In genomic region chr12:123894823-123895338, GRCh38 we compare ENCODE assay signal across 18 cellular contexts.
DNase-seq lines count a peak whose midpoint lies in the region; ATAC-seq, FAIRE-seq and TF ChIP-seq lines count a peak whose summit lies in the region.
"Had no signal": no experiment of that assay in that cellular context is flagged by ENCODE, and none has a peak within 500 bp of the region (broad histone marks: within the 10 kb centered on the region; RNA-seq: fewer than 3 reads in every experiment).

No MANE protein-coding gene starts in this region.

- no TSS peak for BruUV-seq in HepG2 (replicated peaks; lab: Mats Ljungman, UMichigan)

- TF ChIP-seq RAD21 in HepG2 (CRISPR knock-in tag; IDR thresholded peaks at IDR 0.05): no peak

- POLR2A ChIA-PET in HepG2 (lab: Yijun Ruan, JAX): no interaction called here

- no peak overlapping the region for H3K9ac ChIP-seq in HepG2 (ENCODE audit: insufficient read depth, low read depth, low read length)
- H3K9ac ChIP-seq in fibroblast of lung (ENCODE audit: insufficient read depth, low read length): no peak overlapping the region

- H3K4me3 ChIP-seq in HepG2 (replicated peaks in 1 of 3; ENCODE audit: insufficient read depth in 1 of 3, low read depth in 2 of 3, low read length in 3 of 3): no peak overlapping the region
- no peak overlapping the region for H3K4me3 ChIP-seq in right lobe of liver
- H3K4me3 ChIP-seq in astrocyte of the spinal cord (ENCODE audit: low read depth, low read length): no peak overlapping the region
- H3K4me3 ChIP-seq in fibroblast of lung (replicated peaks in 1 of 4; ENCODE audit: control extremely low read depth in 1 of 4, insufficient read depth in 1 of 4, low read depth in 3 of 4, low read length in 4 of 4): no peak overlapping the region
- H3K4me3 ChIP-seq in left ventricle myocardium inferior: no peak overlapping the region
- H3K4me3 ChIP-seq: HAP-1 had no signal

- CTCF ChIA-PET in HepG2 (lab: Yijun Ruan, JAX; ENCODE audit: low intra/inter-chr PET ratio, low total read pairs): no interaction called here

- H3K4me2 ChIP-seq in HepG2 (ENCODE audit: low read depth, low read length) (no peak overlapping the region), fibroblast of lung (ENCODE audit: extremely low read depth, insufficient read depth, low read length) (no peak overlapping the region)

- in situ Hi-C loops in HepG2 (cut with HindIII; ENCODE audit: extremely low pct_ligation_motif_present, low pct_unique_long_range_greater_than_20kb) (no loop called here), astrocyte of the spinal cord (cut with HindIII; ENCODE audit: low sequenced_read_pairs) (no loop called here)

- H3K27ac ChIP-seq in HepG2 (ENCODE audit: extremely low read length, insufficient read depth, low read length) (no peak overlapping the region), right lobe of liver (no peak overlapping the region), fibroblast of lung (ENCODE audit: insufficient read depth, low read length) (no peak overlapping the region), left ventricle myocardium inferior (replicated peaks) (no peak overlapping the region)

- H4K20me1 ChIP-seq in HepG2 (ENCODE audit: insufficient read depth, low read length) (no peaks in the 10 kb centered on the region), fibroblast of lung (ENCODE audit: control insufficient read depth, extremely low read depth, insufficient read depth, low read length) (no peaks in the 10 kb centered on the region)

- H3K79me2 ChIP-seq in HepG2 (ENCODE audit: insufficient read depth, low read length): no peaks in the 10 kb centered on the region
- no peaks in the 10 kb centered on the region for H3K79me2 ChIP-seq in fibroblast of lung (ENCODE audit: control insufficient read depth, insufficient read depth, low read length)

- no peaks in the 10 kb centered on the region for H3K9me3 Mint-ChIP-seq in T-helper 2 cell treated with Interferon-gamma antibody and Interleukin-4, amounts not matched to agents 5 μg/mL and 100 μg/mL, for 36 hours
- H3K9me3 Mint-ChIP-seq: CD8-positive, alpha-beta T cell had no signal

- TF ChIP-seq POLR2A in HepG2 (IDR thresholded peaks at IDR 0.05; ENCODE audit: insufficient read depth in 1 of 2, low read depth in 2 of 2, low read length in 2 of 2) (no peak), right lobe of liver (IDR thresholded peaks at IDR 0.05) (no peak)

- intact Hi-C loops in HepG2 (cut with micrococcal nuclease; ENCODE audit: unreplicated experiment): no loop called here
- intact Hi-C loops in right lobe of liver (cut with DNase I): no loop called here
- intact Hi-C loops in left ventricle myocardium inferior (cut with micrococcal nuclease): no loop called here

- DNase-seq in HepG2 (ENCODE audit: low spot score): peak; percentile 43
- no peak for DNase-seq in right lobe of liver
- DNase-seq in astrocyte of the spinal cord (ENCODE audit: low read depth, low spot score): peak; percentile 4
- DNase-seq in fibroblast of lung (ENCODE audit: low read depth in 2 of 2): peak; percentile 21 to 38
- DNase-seq in left ventricle myocardium inferior: no peak
- no peak for DNase-seq in AG08396 (ENCODE audit: low spot score)
- DNase-seq in T-helper 2 cell treated with Interferon-gamma antibody and Interleukin-4, amounts not matched to agents 5 μg/mL and 100 μg/mL, for 36 hours (ENCODE audit: low spot score): no peak
- DNase-seq in stimulated activated CD4-positive, alpha-beta T cell treated with anti-CD3 and anti-CD28 coated beads, Interleukin-4, amount 100 ng/mL, for 4 hours: no peak
- DNase-seq: CD8-positive, alpha-beta T cell; COR-L47; DMS153; DMS79 treated with DMSO at 0.1 percent for 48 hours; GDM1; GOT3 had no signal

- ATAC-seq in HepG2 (no peak), right lobe of liver (no peak)
- ATAC-seq: CD8-positive, alpha-beta T cell had no signal

- H3K4me1 ChIP-seq in HepG2 (ENCODE audit: insufficient read depth, low read length): peaks cover 24% of the 10 kb centered on the region
- H3K4me1 ChIP-seq in right lobe of liver: no peaks in the 10 kb centered on the region
- H3K4me1 ChIP-seq in fibroblast of lung (ENCODE audit: control insufficient read depth, extremely low read depth, insufficient read depth, low read length): no peaks in the 10 kb centered on the region
- H3K4me1 ChIP-seq in left ventricle myocardium inferior: no peaks in the 10 kb centered on the region
- H3K4me1 ChIP-seq: HAP-1 had no signal

- no peak overlapping the region for H3K4me3 Mint-ChIP-seq in T-helper 2 cell treated with Interferon-gamma antibody and Interleukin-4, amounts not matched to agents 5 μg/mL and 100 μg/mL, for 36 hours
- H3K4me3 Mint-ChIP-seq: CD14-positive monocyte; CD8-positive, alpha-beta T cell had no signal

- no peak for TF ChIP-seq EP300 in HepG2 (IDR thresholded peaks at IDR 0.05; ENCODE audit: low read depth in 2 of 2, low read length in 2 of 2)
- TF ChIP-seq EP300 in HepG2 (CRISPR knock-in tag; IDR thresholded peaks at IDR 0.05; ENCODE audit: borderline replicate concordance): no peak

- H2AFZ ChIP-seq in HepG2 (ENCODE audit: low read length) (no peak overlapping the region), fibroblast of lung (ENCODE audit: low read length) (no peak overlapping the region)

- no peaks in the 10 kb centered on the region for H3K27me3 Mint-ChIP-seq in T-helper 2 cell treated with Interferon-gamma antibody and Interleukin-4, amounts not matched to agents 5 μg/mL and 100 μg/mL, for 36 hours (ENCODE audit: low read depth)

- H3K36me3 ChIP-seq in HepG2 (replicated peaks in 1 of 2; ENCODE audit: control insufficient read depth in 1 of 2, insufficient read depth in 2 of 2, low read length in 2 of 2) (no peaks in the 10 kb centered on the region), right lobe of liver (no peaks in the 10 kb centered on the region), fibroblast of lung (ENCODE audit: control insufficient read depth, insufficient read depth, low read length) (no peaks in the 10 kb centered on the region), left ventricle myocardium inferior (no peaks in the 10 kb centered on the region)
- H3K36me3 ChIP-seq: HAP-1 had no signal

- no peaks in the 10 kb centered on the region for H3K4me1 Mint-ChIP-seq in T-helper 2 cell treated with Interferon-gamma antibody and Interleukin-4, amounts not matched to agents 5 μg/mL and 100 μg/mL, for 36 hours (ENCODE audit: low read depth)

- no peaks in the 10 kb centered on the region for H3K36me3 Mint-ChIP-seq in T-helper 2 cell treated with Interferon-gamma antibody and Interleukin-4, amounts not matched to agents 5 μg/mL and 100 μg/mL, for 36 hours (ENCODE audit: low read depth)
- H3K36me3 Mint-ChIP-seq: CD14-positive monocyte; CD8-positive, alpha-beta T cell had no signal

- 0% methylated on average over 4 of the region's 4 CpGs for WGBS in HepG2 (ENCODE audit: low lambda C conversion rate)
- 74% methylated on average over 4 of the region's 4 CpGs for WGBS in right lobe of liver (ENCODE audit: insufficient coverage, low coverage, low lambda C conversion rate, missing lambda C conversion rate)

- FAIRE-seq in HepG2 (lab: Jason Lieb, UNC): no peak
- FAIRE-seq: D721Med, GM12892 had no signal

- peaks cover 12 to 66% of the 10 kb centered on the region in 2 experiments for H3K27me3 ChIP-seq in HepG2 (ENCODE audit: control insufficient read depth in 1 of 2, insufficient read depth in 2 of 2, low read length in 2 of 2)
- H3K27me3 ChIP-seq in right lobe of liver: no peaks in the 10 kb centered on the region
- H3K27me3 ChIP-seq in fibroblast of lung (ENCODE audit: control insufficient read depth, insufficient read depth, low read length): peaks cover 4% of the 10 kb centered on the region
- peaks cover 74% of the 10 kb centered on the region for H3K27me3 ChIP-seq in left ventricle myocardium inferior (ENCODE audit: low read depth)

- no peaks in the 10 kb centered on the region for H3K9me3 ChIP-seq in HepG2 (ENCODE audit: low read length)
- no peaks in the 10 kb centered on the region for H3K9me3 ChIP-seq in right lobe of liver
- no peaks in the 10 kb centered on the region for H3K9me3 ChIP-seq in fibroblast of lung (ENCODE audit: control insufficient read depth, insufficient read depth, low read depth, low read length)
- no peaks in the 10 kb centered on the region for H3K9me3 ChIP-seq in left ventricle myocardium inferior (replicated peaks)
- H3K9me3 ChIP-seq: HAP-1 had no signal

- H3K27ac Mint-ChIP-seq in T-helper 2 cell treated with Interferon-gamma antibody and Interleukin-4, amounts not matched to agents 5 μg/mL and 100 μg/mL, for 36 hours: no peak overlapping the region
- H3K27ac Mint-ChIP-seq: CD14-positive monocyte; CD8-positive, alpha-beta T cell had no signal

- no peak for TF ChIP-seq CTCF in HepG2 (CRISPR knock-in tag; IDR thresholded peaks at IDR 0.05)
- TF ChIP-seq CTCF in right lobe of liver (IDR thresholded peaks at IDR 0.05): no peak
- no peak for TF ChIP-seq CTCF in astrocyte of the spinal cord (IDR thresholded peaks at IDR 0.05; ENCODE audit: low read depth, low read length)
- no peak for TF ChIP-seq CTCF in fibroblast of lung (conservative IDR thresholded peaks at IDR 0.05 in 1 of 2, IDR thresholded peaks at IDR 0.05 in 1 of 2; ENCODE audit: low read depth in 1 of 2, low read length in 2 of 2)
- TF ChIP-seq CTCF in left ventricle myocardium inferior (IDR thresholded peaks at IDR 0.05; ENCODE audit: borderline replicate concordance): no peak

TF ChIP-seq in HepG2, 621 proteins besides CTCF, POLR2A, EP300 and RAD21 (continues in another document):
- no peak for TF ChIP-seq SRSF4 (IDR thresholded peaks at IDR 0.05; ENCODE audit: low read depth, low read length, poor library complexity, severe bottlenecking)

Comparison
In these comparisons a context has a peak if more than half of its experiments do, and no peak if none do; other contexts are left out.
1. DNase-seq: peak in HepG2 (single experiment), astrocyte of the spinal cord (single experiment) and fibroblast of lung (2 of 2); none in right lobe of liver (0 of 3), left ventricle myocardium inferior (single experiment), AG08396 (single experiment), T-helper 2 cell treated with Interferon-gamma antibody and Interleukin-4, amounts not matched to agents 5 μg/mL and 100 μg/mL, for 36 hours (single experiment) and stimulated activated CD4-positive, alpha-beta T cell treated with anti-CD3 and anti-CD28 coated beads, Interleukin-4, amount 100 ng/mL, for 4 hours (0 of 2).